Comparison of ENCODE assay signal across 8 cellular contexts in genomic region chr18:68714707-68715496, GRCh38. TPM values are rescaled to one million over a fixed set of nuclear protein-coding genes. Genes with fewer than 3 reads are reported as not detected.
DNase-seq lines count a peak whose midpoint lies in the region; ATAC-seq and TF ChIP-seq lines count a peak whose summit lies in the region.

TMX3 (minus strand) TSS chr18:68715108; CDS start chr18:68714981, 127 bp downstream.

- peaks cover 30% of the 10 kb centered on the region for H3K4me1 Mint-ChIP-seq in activated CD4-positive, alpha-beta T cell treated with anti-CD3 and anti-CD28 coated beads, Interleukin-2, amount 10 ng/mL, durations not matched to agents 24 days and 14 days

- TF ChIP-seq CTCF in BJ (IDR thresholded peaks at IDR 0.05; ENCODE audit: insufficient read depth, low read depth, low read length) = no peak

- POLR2A ChIA-PET in BJ (lab: Charles Lee) = no interaction called here

- intact Hi-C loops in activated CD4-positive, alpha-beta T cell treated with anti-CD3 and anti-CD28 coated beads, Interleukin-2, amount 10 ng/mL, durations not matched to agents 24 days and 14 days (cut with micrococcal nuclease) = loop anchor here (2.0 to 10.0 kb wide), 2 partner anchors 1200 to 1490 kb away; partner anchors contain the start of genes DSEL and RTTN

- CTCF ChIA-PET in BJ (lab: Yijun Ruan, JAX) = interaction anchor here (0.6 to 1.3 kb wide), 2 partner anchors 128 to 1487 kb away, joined by 3 read pairs; no protein-coding TSS in a partner anchor

- H3K27ac Mint-ChIP-seq in activated CD4-positive, alpha-beta T cell treated with anti-CD3 and anti-CD28 coated beads, Interleukin-2, amount 10 ng/mL, durations not matched to agents 24 days and 14 days = peak within 1 kb of the TSS; percentile 90

- no peaks in the 10 kb centered on the region for H3K27me3 ChIP-seq in BJ (ENCODE audit: control insufficient read depth, insufficient read depth, low read length)

- DNase-seq in BJ (ENCODE audit: low read depth) (peak; percentile 59), NCI-H526 treated with DMSO at 0.1 percent for 48 hours (lab: John Stamatoyannopoulos, UW) (peak; percentile 93), cortex of kidney (lab: John Stamatoyannopoulos, UW) (peak; percentile 16), left kidney (ENCODE audit: low read depth, low spot score) (peak; percentile 98)
- DNase-seq in activated CD4-positive, alpha-beta T cell treated with anti-CD3 and anti-CD28 coated beads, Interleukin-2, amount 10 ng/mL, durations not matched to agents 24 days and 14 days = peak; percentile 98
- DNase-seq in stimulated activated CD4-positive, alpha-beta T cell treated with anti-CD3 and anti-CD28 coated beads, Interleukin-2, amount 100 ng/mL, for 24 hours = peak; percentile 93

- no peaks in the 10 kb centered on the region for H3K27me3 Mint-ChIP-seq in activated CD4-positive, alpha-beta T cell treated with anti-CD3 and anti-CD28 coated beads, Interleukin-2, amount 10 ng/mL, durations not matched to agents 24 days and 14 days

- H3K36me3 ChIP-seq in BJ (ENCODE audit: control insufficient read depth, insufficient read depth, low read length) = peaks cover 5% of the 10 kb centered on the region; the same call in 1 of the 2 replicates

- peak within 1 kb of the TSS; percentile 94 for H3K4me3 Mint-ChIP-seq in activated CD4-positive, alpha-beta T cell treated with anti-CD3 and anti-CD28 coated beads, Interleukin-2, amount 10 ng/mL, durations not matched to agents 24 days and 14 days

- H3K9me3 Mint-ChIP-seq in activated CD4-positive, alpha-beta T cell treated with anti-CD3 and anti-CD28 coated beads, Interleukin-2, amount 10 ng/mL, durations not matched to agents 24 days and 14 days = no peaks in the 10 kb centered on the region

- ATAC-seq in GM19324 (IDR thresholded peaks at IDR 0.05; ENCODE audit: low FRiP score, unreplicated experiment) (peak; percentile 99), HG03469 (IDR thresholded peaks at IDR 0.05; ENCODE audit: unreplicated experiment) (peak; percentile 94)

- peaks cover 29% of the 10 kb centered on the region for H3K36me3 Mint-ChIP-seq in activated CD4-positive, alpha-beta T cell treated with anti-CD3 and anti-CD28 coated beads, Interleukin-2, amount 10 ng/mL, durations not matched to agents 24 days and 14 days (ENCODE audit: low read depth)

- H3K4me3 ChIP-seq in BJ (ENCODE audit: low read depth, low read length) = peak within 1 kb of the TSS; percentile 84

RNA-seq across cellular contexts. Expression of gene TMX3, which starts in this region (rescaled TPM):
- 30.3 and 65.3 TPM in 2 replicates for polyA plus RNA-seq in BJ (2011; rRNA removed)
- polyA minus RNA-seq in BJ (2011; rRNA and poly(A)+ RNA removed) = 33.6 and 36.4 TPM in 2 replicates
- 65.6 and 67.1 TPM in 2 replicates for total RNA-seq in activated CD4-positive, alpha-beta T cell treated with anti-CD3 and anti-CD28 coated beads, Interleukin-2, amount 10 ng/mL, durations not matched to agents 24 days and 14 days

Comparison
In these comparisons a context has a peak if more than half of its experiments do, and no peak if none do; other contexts are left out.
1. Peak in every context shown above with its lines: DNase-seq, ATAC-seq and H3K4me3 ChIP-seq.
2. DNase-seq: peak in every context shown above with its lines; median percentile 98 in activated CD4-positive, alpha-beta T cell treated with anti-CD3 and anti-CD28 coated beads, Interleukin-2, amount 10 ng/mL, durations not matched to agents 24 days and 14 days; 98 in left kidney; 93 in NCI-H526 treated with DMSO at 0.1 percent for 48 hours; 93 in stimulated activated CD4-positive, alpha-beta T cell treated with anti-CD3 and anti-CD28 coated beads, Interleukin-2, amount 100 ng/mL, for 24 hours; 59 in BJ; 16 in cortex of kidney.